17 cellular contexts compared by ENCODE assay signal in genomic region chr6:80181352-80182081, GRCh38.
A peak's percentile ranks its signal among the peaks of the same experiment; 100 is the strongest.
DNase-seq lines count a peak whose midpoint lies in the region; ATAC-seq and TF ChIP-seq lines count a peak whose summit lies in the region.
"Had no signal": no experiment of that assay in that cellular context is flagged by ENCODE, and none has a peak within 500 bp of the region (broad histone marks: within the 10 kb centered on the region; RNA-seq: fewer than 3 reads in every experiment).

No MANE protein-coding gene starts in this region.

- CTCF ChIA-PET in Caco-2 (lab: Charles Lee), result no interaction called here

- H3K4me1 Mint-ChIP-seq in Caco-2 (ENCODE audit: low read depth, unreplicated experiment), result no peaks in the 10 kb centered on the region
- H3K4me1 Mint-ChIP-seq: central memory CD8-positive, alpha-beta T cell had no signal

- H3K27me3 ChIP-seq in Caco-2 (replicated peaks; ENCODE audit: control insufficient read depth, insufficient read depth, low read length), result no peaks in the 10 kb centered on the region
- H3K27me3 ChIP-seq: Peyer's patch had no signal

- intact Hi-C loops in Caco-2 (cut with micrococcal nuclease; ENCODE audit: unreplicated experiment), result no loop called here

- DNase-seq in Caki2 (ENCODE audit: low read depth) (peak; percentile 56), epithelial cell of prostate (ENCODE audit: low read depth, low spot score) (no peak), NCI-H128 (lab: John Stamatoyannopoulos, UW; ENCODE audit: unreplicated experiment) (no peak), NCI-H187 (lab: John Stamatoyannopoulos, UW) (no peak), HuH-7.5 (ENCODE audit: low spot score) (no peak), Caco-2 (no peak)
- DNase-seq: activated CD4-positive, alpha-beta memory T cell treated with anti-CD3 and anti-CD28 coated beads for 36 hours; activated gamma-delta T cell treated with Interleukin-2 at 50 U/mL for 16 hours; erythroblast; Peyer's patch; stimulated activated CD4-positive, alpha-beta T cell treated with anti-CD3 and anti-CD28 coated beads, Interleukin-4, amount 100 ng/mL, for 4 hours had no signal

- no peak overlapping the region for H3K4me3 ChIP-seq in Caco-2 (ENCODE audit: low read depth, low read length)
- H3K4me3 ChIP-seq: Peyer's patch had no signal

- no peak for TF ChIP-seq CTCF in Caco-2 (IDR thresholded peaks at IDR 0.05; ENCODE audit: insufficient read depth in 1 of 2, low read depth in 1 of 2, low read length in 1 of 2, severe bottlenecking in 1 of 2, unreplicated experiment in 1 of 2)

- ATAC-seq in GM19455 (IDR thresholded peaks at IDR 0.05; ENCODE audit: unreplicated experiment), result peak; percentile 68
- peak; percentile 51 for ATAC-seq in HG03469 (IDR thresholded peaks at IDR 0.05; ENCODE audit: unreplicated experiment)

- POLR2A ChIA-PET in Caco-2 (lab: Charles Lee), result no interaction called here

- peaks cover 12% of the 10 kb centered on the region; the same call in 1 of the 2 replicates for H3K4me1 ChIP-seq in Caco-2
- H3K4me1 ChIP-seq: Peyer's patch had no signal

- H3K9me3 ChIP-seq in Caco-2, result no peaks in the 10 kb centered on the region
- H3K9me3 ChIP-seq: Peyer's patch had no signal

- BruUV-seq in Caco-2 (replicated peaks; lab: Mats Ljungman, UMichigan), result no TSS peak

- H3K27ac ChIP-seq in epithelial cell of prostate, result peak overlapping the region; percentile 17
- H3K27ac ChIP-seq: Peyer's patch had no signal

- H3K9me3 Mint-ChIP-seq in Caco-2 (ENCODE audit: unreplicated experiment), result peaks cover 9% of the 10 kb centered on the region
- H3K9me3 Mint-ChIP-seq: central memory CD8-positive, alpha-beta T cell; T-helper 2 cell treated with Interferon-gamma antibody and Interleukin-4, amounts not matched to agents 5 μg/mL and 100 μg/mL, for 36 hours had no signal

- H3K4me3 Mint-ChIP-seq in Caco-2 (ENCODE audit: unreplicated experiment), result no peak overlapping the region
- H3K4me3 Mint-ChIP-seq: activated CD4-positive, alpha-beta memory T cell treated with anti-CD3 and anti-CD28 coated beads for 36 hours; central memory CD8-positive, alpha-beta T cell; stimulated activated naive CD8-positive, alpha-beta T cell treated with anti-CD3 and anti-CD28 coated beads, Interleukin-15, Interleukin-2, amounts not matched to agents 100 ng/mL and 50 ng/mL, for 24 hours; T-helper 2 cell treated with Interferon-gamma antibody and Interleukin-4, amounts not matched to agents 5 μg/mL and 100 μg/mL, for 36 hours had no signal

- no peaks in the 10 kb centered on the region for H3K27me3 Mint-ChIP-seq in Caco-2 (ENCODE audit: insufficient read depth, unreplicated experiment)
- H3K27me3 Mint-ChIP-seq: activated CD4-positive, alpha-beta memory T cell treated with anti-CD3 and anti-CD28 coated beads for 36 hours; central memory CD8-positive, alpha-beta T cell; IgD-negative memory B cell; stimulated activated naive CD8-positive, alpha-beta T cell treated with anti-CD3 and anti-CD28 coated beads, Interleukin-15, Interleukin-2, amounts not matched to agents 100 ng/mL and 50 ng/mL, for 24 hours had no signal

- no peaks in the 10 kb centered on the region; the same call in none of the 2 replicates for H3K36me3 ChIP-seq in Caco-2 (ENCODE audit: control insufficient read depth, insufficient read depth, low read length)
- H3K36me3 ChIP-seq: Peyer's patch had no signal

- no peaks in the 10 kb centered on the region for H3K36me3 Mint-ChIP-seq in Caco-2 (ENCODE audit: insufficient read depth, unreplicated experiment)

- in situ Hi-C loops in Caki2 (cut with HindIII; ENCODE audit: low pct_unique_long_range_greater_than_20kb, low sequenced_read_pairs), result no loop called here

- H3K27ac Mint-ChIP-seq in Caco-2 (ENCODE audit: unreplicated experiment), result no peak overlapping the region
- H3K27ac Mint-ChIP-seq: activated CD4-positive, alpha-beta memory T cell treated with anti-CD3 and anti-CD28 coated beads for 36 hours; IgD-negative memory B cell; stimulated activated naive CD8-positive, alpha-beta T cell treated with anti-CD3 and anti-CD28 coated beads, Interleukin-15, Interleukin-2, amounts not matched to agents 100 ng/mL and 50 ng/mL, for 24 hours; T-helper 2 cell treated with Interferon-gamma antibody and Interleukin-4, amounts not matched to agents 5 μg/mL and 100 μg/mL, for 36 hours had no signal
